8 cellular contexts compared by ENCODE assay signal in the genomic region with DNA sequence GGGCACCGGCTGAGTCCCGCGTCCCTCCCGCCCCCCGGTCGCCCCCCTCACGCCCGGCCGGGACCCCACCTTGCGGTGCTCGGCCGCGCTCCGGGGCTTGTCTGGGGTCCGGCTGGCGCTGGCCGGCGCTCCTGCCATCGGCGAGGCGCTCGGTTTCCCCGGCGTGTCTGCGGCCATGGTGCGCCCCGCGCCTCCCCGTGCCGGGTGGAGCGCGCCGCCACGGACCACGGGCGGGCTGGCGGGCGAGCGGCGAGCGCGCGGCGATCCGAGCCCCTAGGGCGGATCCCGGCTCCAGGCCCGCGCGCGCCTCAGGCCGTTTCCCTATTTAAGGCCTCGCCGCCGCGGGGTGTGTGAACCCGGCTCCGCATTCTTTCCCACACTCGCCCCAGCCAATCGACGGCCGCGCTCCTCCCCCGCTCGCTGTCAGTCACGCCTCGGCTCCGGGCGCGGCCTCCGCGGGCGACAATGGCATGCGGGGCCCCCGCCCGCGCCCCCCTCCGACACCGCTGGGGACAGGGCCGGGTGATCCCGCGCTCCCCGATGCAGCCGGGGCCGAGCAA. TPM values are rescaled to one million over a fixed set of nuclear protein-coding genes. Genes with fewer than 3 reads are reported as not detected.
DNase-seq lines count a peak whose midpoint lies in the region; ATAC-seq and TF ChIP-seq lines count a peak whose summit lies in the region.

A gene with protein sequence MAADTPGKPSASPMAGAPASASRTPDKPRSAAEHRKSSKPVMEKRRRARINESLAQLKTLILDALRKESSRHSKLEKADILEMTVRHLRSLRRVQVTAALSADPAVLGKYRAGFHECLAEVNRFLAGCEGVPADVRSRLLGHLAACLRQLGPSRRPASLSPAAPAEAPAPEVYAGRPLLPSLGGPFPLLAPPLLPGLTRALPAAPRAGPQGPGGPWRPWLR (minus strand): TSS at position 301 of the 560 bp plus-strand sequence. CDS start 124 bp downstream, at position 177.

- peak within 1 kb of the TSS; percentile 95 for H3K27ac Mint-ChIP-seq in glutamatergic neuron (ENCODE audit: unreplicated experiment)

- ATAC-seq in HG03442 (IDR thresholded peaks at IDR 0.05; ENCODE audit: unreplicated experiment), result peak; percentile 39

- H3K4me1 ChIP-seq in adipocyte (ENCODE audit: control insufficient read depth, insufficient read depth, low read length), result peaks cover 3% of the 10 kb centered on the region
- peaks cover 23 to 39% of the 10 kb centered on the region in 2 experiments for H3K4me1 ChIP-seq in neutrophil (ENCODE audit: control insufficient read depth in 1 of 2, insufficient read depth in 1 of 2, low read depth in 1 of 2, low read length in 1 of 2)
- H3K4me1 ChIP-seq in urinary bladder (ENCODE audit: insufficient read depth), result peaks cover 2% of the 10 kb centered on the region

- peak within 1 kb of the TSS; percentile 51 for H3K9ac ChIP-seq in adipocyte (ENCODE audit: low read length)

- DNase-seq in DMS53 (lab: John Stamatoyannopoulos, UW) (peak; percentile 97), RKO (ENCODE audit: low spot score) (peak; percentile 92), adipocyte (ENCODE audit: low read depth) (peak; percentile 98), glutamatergic neuron (peak; percentile 92), SHP77 treated with DMSO at 0.1 percent for 48 hours (lab: John Stamatoyannopoulos, UW) (no peak)

- H3K27me3 ChIP-seq in adipocyte (replicated peaks; ENCODE audit: control insufficient read depth, insufficient read depth, low read length) (peaks cover 35% of the 10 kb centered on the region), neutrophil (peaks cover 100% of the 10 kb centered on the region)

- H3K36me3 ChIP-seq in adipocyte (ENCODE audit: control insufficient read depth, insufficient read depth, low read length, severe bottlenecking), result no peaks in the 10 kb centered on the region
- H3K36me3 ChIP-seq in neutrophil, result no peaks in the 10 kb centered on the region
- H3K36me3 ChIP-seq in urinary bladder (ENCODE audit: insufficient read depth), result no peaks in the 10 kb centered on the region

- H3K4me1 Mint-ChIP-seq in glutamatergic neuron (ENCODE audit: low read depth, unreplicated experiment), result peaks cover 12% of the 10 kb centered on the region

- H3K27me3 Mint-ChIP-seq in glutamatergic neuron (ENCODE audit: unreplicated experiment), result peaks cover 18% of the 10 kb centered on the region

- peaks cover 12% of the 10 kb centered on the region for H3K9me3 Mint-ChIP-seq in glutamatergic neuron (ENCODE audit: unreplicated experiment)

- H3K9me3 ChIP-seq in adipocyte (ENCODE audit: control insufficient read depth, low read length) (no peaks in the 10 kb centered on the region), neutrophil (no peaks in the 10 kb centered on the region)

- WGBS in urinary bladder, result 2% methylated on average over 85 of the region's 85 CpGs

- no peaks in the 10 kb centered on the region for H3K36me3 Mint-ChIP-seq in glutamatergic neuron (ENCODE audit: unreplicated experiment)

- H3K4me3 Mint-ChIP-seq in glutamatergic neuron (ENCODE audit: unreplicated experiment), result peak within 1 kb of the TSS; percentile 91

- H3K4me3 ChIP-seq in adipocyte (ENCODE audit: low read length) (peak within 1 kb of the TSS; percentile 74), neutrophil (ENCODE audit: low read depth in 1 of 2, low read length in 1 of 2) (peak within 1 kb of the TSS; percentile 34 to 50), urinary bladder (ENCODE audit: low read depth, low read length) (peak within 1 kb of the TSS; percentile 62)

- H3K27ac ChIP-seq in neutrophil (no peak within 1 kb of the TSS), urinary bladder (ENCODE audit: low read depth) (peak within 1 kb of the TSS; percentile 93)

- TF ChIP-seq CTCF in glutamatergic neuron (IDR thresholded peaks at IDR 0.05; ENCODE audit: partially characterized antibody, unreplicated experiment), result no peak
- TF ChIP-seq CTCF in neutrophil (IDR thresholded peaks at IDR 0.05), result no peak

RNA-seq across cellular contexts. Expression of the gene that starts here (rescaled TPM):
- total RNA-seq in glutamatergic neuron (ENCODE audit: unreplicated experiment), result 218 TPM
- 9.8 TPM for total RNA-seq in urinary bladder
- 38.5 TPM for polyA plus RNA-seq in urinary bladder

Comparison
In these comparisons a context has a peak if more than half of its experiments do, and no peak if none do; other contexts are left out.
1. RNA of the gene that starts here (total RNA-seq): 218 TPM in glutamatergic neuron (single experiment); 9.8 TPM in urinary bladder (single experiment); every median in the first group is over 10 times any median in the second.
2. Peak in every context shown above with its lines, with median percentiles within 50 percentile points of each other: H3K4me3 ChIP-seq.